Comparison of ENCODE assay signal across 9 cellular contexts in genomic region chr3:49686361-49686760, GRCh38. TPM values are rescaled to one million over a fixed set of nuclear protein-coding genes. Genes with fewer than 3 reads are reported as not detected.
A peak's percentile ranks its signal among the peaks of the same experiment; 100 is the strongest.
DNase-seq lines count a peak whose midpoint lies in the region; ATAC-seq and TF ChIP-seq lines count a peak whose summit lies in the region.
"Not testable (repeated sequence)": the region's sequence is repeated elsewhere in the genome, so short reads cannot be mapped to it uniquely, and the experiment has no call there.
"Had no signal": no experiment of that assay in that cellular context is flagged by ENCODE, and none has a peak within 500 bp of the region (broad histone marks: within the 10 kb centered on the region; RNA-seq: fewer than 3 reads in every experiment).

No MANE protein-coding gene starts in this region.

- TF ChIP-seq CTCF in Calu3 (IDR thresholded peaks at IDR 0.05; ENCODE audit: unreplicated experiment); WTC11 (IDR thresholded peaks at IDR 0.05); sigmoid colon (IDR thresholded peaks at IDR 0.05); tibial nerve (IDR thresholded peaks at IDR 0.05): not testable (repeated sequence)

- 2% methylated on average over 26 of the region's 30 CpGs for WGBS in right cardiac atrium
- no CpG with 5 or more reads among the region's 30 CpGs for WGBS in mesendoderm (ENCODE audit: extremely low coverage, insufficient coverage, low lambda C conversion rate)
- WGBS in sigmoid colon, 2 donors: 3 to 5% methylated on average over 26 of the region's 30 CpGs
- WGBS in tibial nerve, 2 donors: 0 to 2% methylated on average over 7 to 15 of the region's 30 CpGs

- not testable (repeated sequence) for H4K8ac ChIP-seq in mesendoderm (ENCODE audit: low read depth, low read length)

- not testable (repeated sequence) for H3K9me3 ChIP-seq in right cardiac atrium (ENCODE audit: control insufficient read depth, low read length); sigmoid colon; tibial nerve

- TF ChIP-seq POLR2A in sigmoid colon (IDR thresholded peaks at IDR 0.05); tibial nerve (IDR thresholded peaks at IDR 0.05): not testable (repeated sequence)

- H3K4me2 ChIP-seq in mesendoderm (ENCODE audit: low read length): peak overlapping the region; percentile 10

- H2BK15ac ChIP-seq in mesendoderm (replicated peaks; ENCODE audit: low read depth): not testable (repeated sequence)

- not testable (repeated sequence) for H3K4me1 ChIP-seq in right cardiac atrium (ENCODE audit: control insufficient read depth, insufficient read depth, low read length); mesendoderm (ENCODE audit: control insufficient read depth, low read depth, low read length)
- H3K4me1 ChIP-seq in sigmoid colon (peaks cover 0 to 37% (median 30%) of the 10 kb centered on the region in 4 donors), tibial nerve (peaks cover 0 to 44% (median 13%) of the 10 kb centered on the region in 4 donors)

- intact Hi-C loops in Calu3 (cut with micrococcal nuclease; ENCODE audit: unreplicated experiment); right cardiac atrium (cut with DNase I); sigmoid colon (cut with DNase I): not testable (repeated sequence)

- H3K36me3 Mint-ChIP-seq in Calu3 (ENCODE audit: insufficient read depth, unreplicated experiment) (peaks cover 46% of the 10 kb centered on the region), WTC11 (peaks cover 16% of the 10 kb centered on the region)
- peaks cover 14% of the 10 kb centered on the region for H3K36me3 Mint-ChIP-seq in activated naive CD4-positive, alpha-beta T cell treated with anti-CD3 and anti-CD28 coated beads, Interleukin-2, amount 10 ng/mL, durations not matched to agents 7 days and 5 days

- not testable (repeated sequence) for H3K18ac ChIP-seq in mesendoderm (ENCODE audit: low read length)

- H2AK5ac ChIP-seq in mesendoderm (ENCODE audit: low read length): not testable (repeated sequence)

- not testable (repeated sequence) for H3K27me3 ChIP-seq in right cardiac atrium (ENCODE audit: control insufficient read depth, insufficient read depth); mesendoderm (ENCODE audit: insufficient read depth, low read length, poor library complexity)
- H3K27me3 ChIP-seq in sigmoid colon: peaks cover 0 to 28% (median 15%) of the 10 kb centered on the region in 3 donors
- H3K27me3 ChIP-seq in tibial nerve: peaks cover 0 to 14% of the 10 kb centered on the region in 2 donors

- H3K9me3 Mint-ChIP-seq in Calu3 (ENCODE audit: low read depth, unreplicated experiment); WTC11; activated naive CD4-positive, alpha-beta T cell treated with anti-CD3 and anti-CD28 coated beads, Interleukin-2, amount 10 ng/mL, durations not matched to agents 7 days and 5 days: not testable (repeated sequence)

- peak overlapping the region; percentile 66 for H3K4me3 Mint-ChIP-seq in Calu3 (ENCODE audit: low read depth, unreplicated experiment)
- peak overlapping the region; percentile 98 for H3K4me3 Mint-ChIP-seq in WTC11
- H3K4me3 Mint-ChIP-seq in activated naive CD4-positive, alpha-beta T cell treated with anti-CD3 and anti-CD28 coated beads, Interleukin-2, amount 10 ng/mL, durations not matched to agents 7 days and 5 days: not testable (repeated sequence)

- H3K27ac Mint-ChIP-seq in Calu3 (ENCODE audit: unreplicated experiment) (peak overlapping the region; percentile 17), WTC11 (peak overlapping the region; percentile 78; the same call in 1 of the 2 replicates)
- not testable (repeated sequence) for H3K27ac Mint-ChIP-seq in activated naive CD4-positive, alpha-beta T cell treated with anti-CD3 and anti-CD28 coated beads, Interleukin-2, amount 10 ng/mL, durations not matched to agents 7 days and 5 days

- H3K79me2 ChIP-seq in mesendoderm (ENCODE audit: control insufficient read depth, insufficient read depth, low read length): not testable (repeated sequence)

- not testable (repeated sequence) for H2BK5ac ChIP-seq in mesendoderm (ENCODE audit: low read length)

- not testable (repeated sequence) for H3K27me3 Mint-ChIP-seq in Calu3 (ENCODE audit: unreplicated experiment); WTC11 (ENCODE audit: low read depth)
- H3K27me3 Mint-ChIP-seq in activated naive CD4-positive, alpha-beta T cell treated with anti-CD3 and anti-CD28 coated beads, Interleukin-2, amount 10 ng/mL, durations not matched to agents 7 days and 5 days: peaks cover 45% of the 10 kb centered on the region

- POLR2A ChIA-PET in WTC11 (lab: Charles Lee): not testable (repeated sequence)

- H2BK120ac ChIP-seq in mesendoderm (ENCODE audit: low read depth, low read length): not testable (repeated sequence)

- not testable (repeated sequence) for DNase-seq in Calu3; tibial nerve (ENCODE audit: low spot score in 2 of 2)
- DNase-seq in WTC11 (ENCODE audit: low spot score) (peak; percentile 93), right cardiac atrium (peak in 1 of 3 donors; percentile 42), mesendoderm (peak; percentile 87), sigmoid colon (peak; percentile 82)
- DNase-seq in activated naive CD4-positive, alpha-beta T cell treated with anti-CD3 and anti-CD28 coated beads, Interleukin-2, amount 10 ng/mL, durations not matched to agents 7 days and 5 days: peak; percentile 33
- DNase-seq in effector CD4-positive, alpha-beta T cell: peak; percentile 23

- H3K9ac ChIP-seq in mesendoderm (ENCODE audit: low read length): peak overlapping the region; percentile 28

- not testable (repeated sequence) for H3K4ac ChIP-seq in mesendoderm (ENCODE audit: low read depth, low read length)

- CTCF ChIA-PET in Calu3 (lab: Charles Lee); activated naive CD4-positive, alpha-beta T cell treated with anti-CD3 and anti-CD28 coated beads, Interleukin-2, amount 10 ng/mL, durations not matched to agents 7 days and 5 days (lab: Charles Lee): not testable (repeated sequence)
- CTCF ChIA-PET in WTC11 (lab: Charles Lee): interaction anchor here (0.6 kb wide), 1 partner anchor 13 kb away, joined by 3 read pairs; no protein-coding TSS in a partner anchor

- BruUV-seq in Calu3 (replicated peaks; lab: Mats Ljungman, UMichigan): not testable (repeated sequence)

- ATAC-seq in WTC11 (peak; percentile 76), right cardiac atrium (peak; percentile 2 to 5)

- H3K79me1 ChIP-seq in mesendoderm (ENCODE audit: low read length): not testable (repeated sequence)

- H3K4me3 ChIP-seq in right cardiac atrium (ENCODE audit: low read length); mesendoderm (ENCODE audit: low read length): not testable (repeated sequence)
- H3K4me3 ChIP-seq in sigmoid colon (peak overlapping the region in 3 of 4 donors; percentile 15 to 21 (median 19)), tibial nerve (peak overlapping the region; percentile 7 to 25 (median 12))

- not testable (repeated sequence) for TF ChIP-seq EP300 in sigmoid colon (IDR thresholded peaks at IDR 0.05); tibial nerve (IDR thresholded peaks at IDR 0.05)

- H4K5ac ChIP-seq in mesendoderm (ENCODE audit: low read length): not testable (repeated sequence)

- H3K4me1 Mint-ChIP-seq in Calu3 (ENCODE audit: low read depth, unreplicated experiment) (peaks cover 10% of the 10 kb centered on the region), WTC11 (peaks cover 21% of the 10 kb centered on the region)
- peaks cover 39% of the 10 kb centered on the region for H3K4me1 Mint-ChIP-seq in activated naive CD4-positive, alpha-beta T cell treated with anti-CD3 and anti-CD28 coated beads, Interleukin-2, amount 10 ng/mL, durations not matched to agents 7 days and 5 days

- peak overlapping the region; percentile 87 for H3K56ac ChIP-seq in mesendoderm (ENCODE audit: low read length)

- not testable (repeated sequence) for H3K23ac ChIP-seq in mesendoderm (ENCODE audit: low read length)

- H3K36me3 ChIP-seq in mesendoderm (ENCODE audit: control insufficient read depth, insufficient read depth, low read length): not testable (repeated sequence)
- H3K36me3 ChIP-seq in sigmoid colon (peaks cover 6 to 33% (median 21%) of the 10 kb centered on the region in 4 donors), tibial nerve (peaks cover 0 to 42% (median 0%) of the 10 kb centered on the region in 3 donors)

- not testable (repeated sequence) for H3K27ac ChIP-seq in right cardiac atrium (ENCODE audit: low read length); mesendoderm (ENCODE audit: low read depth, low read length); sigmoid colon; tibial nerve

RNA-seq across cellular contexts. Expression of gene MST1, which starts 2.9 kb away (rescaled TPM):
- 8.0 and 10.5 TPM in 2 replicates for total RNA-seq in Calu3 (2022)
- 13.8 to 17.2 TPM (median 17.2 TPM) in 3 replicates for total RNA-seq in WTC11 (2021)
- total RNA-seq in right cardiac atrium: 1 to 10 TPM; 3.5 to 7.5 (median 6.6) TPM
- 6.2 TPM for polyA plus RNA-seq in right cardiac atrium
- 3.5 TPM for polyA plus RNA-seq in mesendoderm (2013, experiment 1 of 2)
- 3.7 TPM for polyA plus RNA-seq in mesendoderm (2013, experiment 2 of 2)
- total RNA-seq in sigmoid colon: 10 to 100 TPM in 2 of 4 donors, 1 to 10 TPM in 2; 3.9 to 12.5 (median 7.7) TPM
- 10 to 100 TPM in 1 of 3 donors, 1 to 10 TPM in 1, not detected in 1; 3.0 to 18.1 TPM for polyA plus RNA-seq in sigmoid colon
- 10 to 100 TPM; 11.7 to 23.7 (median 17.0) TPM for total RNA-seq in tibial nerve

RNA-seq across cellular contexts. Expression of gene RNF123, which starts 3.0 kb away (rescaled TPM):
- 38.6 and 52.5 TPM in 2 replicates for total RNA-seq in Calu3 (2022)
- 45.5 to 47.1 TPM (median 46.8 TPM) in 3 replicates for total RNA-seq in WTC11 (2021)
- 10 to 100 TPM; 36.6 to 44.6 (median 41.8) TPM for total RNA-seq in right cardiac atrium
- polyA plus RNA-seq in right cardiac atrium: 24.4 TPM
- polyA plus RNA-seq in mesendoderm (2013, experiment 1 of 2): 16.4 TPM
- 14.8 TPM for polyA plus RNA-seq in mesendoderm (2013, experiment 2 of 2)
- 10 to 100 TPM; 16.5 to 29.4 (median 20.8) TPM for total RNA-seq in sigmoid colon
- 10 to 100 TPM; 12.5 to 28.6 (median 14.4) TPM for polyA plus RNA-seq in sigmoid colon
- total RNA-seq in tibial nerve: 10 to 100 TPM; 32.9 to 64.7 (median 39.1) TPM

RNA-seq across cellular contexts. Expression of gene APEH, which starts 12.2 kb away (rescaled TPM):
- total RNA-seq in Calu3 (2022): 187 and 207 TPM in 2 replicates
- total RNA-seq in WTC11 (2021): 270 to 276 TPM (median 273 TPM) in 3 replicates
- total RNA-seq in right cardiac atrium: 100 to 1,000 TPM in 1 of 4 donors, 10 to 100 TPM in 3; 75.7 to 110 (median 93.6) TPM
- 37.4 TPM for polyA plus RNA-seq in right cardiac atrium
- 77.8 TPM for polyA plus RNA-seq in mesendoderm (2013, experiment 1 of 2)
- 76.2 TPM for polyA plus RNA-seq in mesendoderm (2013, experiment 2 of 2)
- 10 to 100 TPM; 49.0 to 64.8 (median 57.7) TPM for total RNA-seq in sigmoid colon
- polyA plus RNA-seq in sigmoid colon: 100 to 1,000 TPM in 1 of 3 donors, 10 to 100 TPM in 2; 64.9 to 102 (median 71.4) TPM
- 10 to 100 TPM; 64.0 to 77.7 (median 65.8) TPM for total RNA-seq in tibial nerve

RNA-seq across cellular contexts. Expression of gene AMIGO3, which starts 33.1 kb away (rescaled TPM):
- 0.49 and 0.73 TPM in 2 replicates for total RNA-seq in Calu3 (2022)
- 3.9 to 5.3 TPM (median 4.3 TPM) in 3 replicates for total RNA-seq in WTC11 (2021)
- under 1 TPM in 1 of 4 donors, not detected in 3; 0.09 TPM for total RNA-seq in right cardiac atrium
- polyA plus RNA-seq in right cardiac atrium: 0.57 TPM
- polyA plus RNA-seq in mesendoderm (2013, experiment 1 of 2): 1.3 TPM
- 1.1 TPM for polyA plus RNA-seq in mesendoderm (2013, experiment 2 of 2)
- total RNA-seq in sigmoid colon: under 1 TPM in 2 of 4 donors, not detected in 2; 0.71 to 0.82 TPM
- 1 to 10 TPM in 1 of 3 donors, under 1 TPM in 1, not detected in 1; 0.46 to 1.2 TPM for polyA plus RNA-seq in sigmoid colon
- 1 to 10 TPM in 2 of 4 donors, not detected in 2; 2.1 to 4.2 TPM for total RNA-seq in tibial nerve
- total RNA-seq: mesenteric fat pad had no signal

RNA-seq across cellular contexts. Expression of gene GMPPB, which starts 37.4 kb away (rescaled TPM):
- total RNA-seq in Calu3 (2022): 35.8 and 42.4 TPM in 2 replicates
- total RNA-seq in WTC11 (2021): 23.7 to 28.7 TPM (median 28.0 TPM) in 3 replicates
- 10 to 100 TPM; 12.6 to 34.7 (median 19.6) TPM for total RNA-seq in right cardiac atrium
- 13.2 TPM for polyA plus RNA-seq in right cardiac atrium
- polyA plus RNA-seq in mesendoderm (2013, experiment 1 of 2): 16.1 TPM
- polyA plus RNA-seq in mesendoderm (2013, experiment 2 of 2): 15.8 TPM
- 10 to 100 TPM in 2 of 4 donors, 1 to 10 TPM in 2; 9.9 to 14.3 (median 10.8) TPM for total RNA-seq in sigmoid colon
- polyA plus RNA-seq in sigmoid colon: 10 to 100 TPM; 25.2 to 57.5 (median 44.9) TPM
- 10 to 100 TPM; 17.3 to 31.4 (median 25.3) TPM for total RNA-seq in tibial nerve
